8 cellular contexts compared by ENCODE assay signal in the genomic region with DNA sequence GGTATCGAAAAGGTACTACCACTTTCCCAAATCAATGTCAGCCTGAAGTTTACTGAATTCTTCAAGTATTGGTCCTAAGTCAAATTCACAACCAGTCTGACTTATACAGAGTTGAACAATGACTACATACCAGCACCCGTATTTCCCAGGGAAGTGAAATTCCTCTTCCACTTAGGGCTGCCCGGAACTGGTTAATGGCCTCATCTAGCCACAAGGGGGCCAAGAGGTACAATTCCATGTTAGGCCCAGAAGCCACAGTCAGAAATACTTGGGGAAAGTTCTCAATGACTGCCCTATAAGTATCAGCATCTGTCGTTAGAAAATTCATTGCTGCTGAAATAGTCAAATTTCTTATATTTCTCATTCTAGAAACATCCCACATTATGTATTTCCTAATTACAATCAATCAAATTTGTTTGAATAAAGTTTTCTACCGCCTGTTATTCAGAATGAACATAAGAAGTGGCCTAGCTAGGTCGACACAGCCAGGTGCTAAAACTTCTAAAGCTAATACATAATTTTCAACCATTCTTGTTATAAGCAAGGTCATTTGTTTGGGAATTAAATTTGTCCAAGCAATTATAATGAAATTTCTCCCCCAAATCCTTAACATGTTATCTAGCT. TPM values are rescaled to one million over a fixed set of nuclear protein-coding genes. Genes with fewer than 3 reads are reported as not detected.
DNase-seq lines count a peak whose midpoint lies in the region; ATAC-seq and TF ChIP-seq lines count a peak whose summit lies in the region.

No MANE protein-coding gene starts in this region.

- H2AFZ ChIP-seq in PC-3 (ENCODE audit: low read length) (no peak overlapping the region), neuronal stem cell (ENCODE audit: low read length) (no peak overlapping the region)

- H2BK15ac ChIP-seq in neuronal stem cell (ENCODE audit: low read length), result no peak overlapping the region

- no CpG with 5 or more reads among the region's 6 CpGs for WGBS in neuronal stem cell (ENCODE audit: extremely low coverage in 2 of 2, insufficient read length in 2 of 2, insufficient replicate concordance in 1 of 2), 2 donors

- H3K14ac ChIP-seq in neuronal stem cell (ENCODE audit: low read length), result no peak overlapping the region

- H3K9ac ChIP-seq in PC-3 (ENCODE audit: low read length) (no peak overlapping the region), neuronal stem cell (ENCODE audit: low read depth, low read length, poor library complexity) (no peak overlapping the region)

- no peaks in the 10 kb centered on the region for H3K36me3 ChIP-seq in PC-3 (ENCODE audit: low read depth, low read length)
- H3K36me3 ChIP-seq in neuronal stem cell (replicated peaks in 1 of 2; ENCODE audit: control insufficient read depth in 2 of 2, insufficient read depth in 2 of 2, low read length in 2 of 2), result no peaks in the 10 kb centered on the region

- H3K23ac ChIP-seq in neuronal stem cell (ENCODE audit: low read depth, low read length, poor library complexity), result no peak overlapping the region

- no TSS peak for BruUV-seq in PC-3 (replicated peaks; lab: Mats Ljungman, UMichigan)

- H3K9me3 ChIP-seq in PC-3 (ENCODE audit: low read length) (no peaks in the 10 kb centered on the region), neuronal stem cell (replicated peaks in 1 of 2; ENCODE audit: control insufficient read depth in 2 of 2, insufficient read depth in 1 of 2, low read depth in 1 of 2, low read length in 2 of 2) (peaks cover 0 to 3% of the 10 kb centered on the region in 2 donors)

- H3K4me1 ChIP-seq in PC-3 (ENCODE audit: insufficient read depth, low read length), result peaks cover 5% of the 10 kb centered on the region; the same call in 1 of the 2 replicates
- peaks cover 0 to 2% of the 10 kb centered on the region in 2 donors for H3K4me1 ChIP-seq in neuronal stem cell (ENCODE audit: control insufficient read depth in 2 of 2, insufficient read depth in 1 of 2, low read depth in 1 of 2, low read length in 2 of 2)

- H3K4me3 ChIP-seq in PC-3 (ENCODE audit: low read length) (no peak overlapping the region), epithelial cell of proximal tubule (ENCODE audit: low read depth, low read length) (no peak overlapping the region), neuronal stem cell (ENCODE audit: low read length in 2 of 2) (no peak overlapping the region)

- CTCF ChIA-PET in PC-3 (lab: Charles Lee), result no interaction called here

- no peak overlapping the region for H4K8ac ChIP-seq in neuronal stem cell (ENCODE audit: low read depth, low read length)

- TF ChIP-seq CTCF in PC-3 (conservative IDR thresholded peaks at IDR 0.05; ENCODE audit: low read depth, low read length) (peak; percentile 76), epithelial cell of proximal tubule (conservative IDR thresholded peaks at IDR 0.05; ENCODE audit: low read depth, low read length) (peak; percentile 90)

- H2BK12ac ChIP-seq in neuronal stem cell (ENCODE audit: low read length), result no peak overlapping the region

- no peak overlapping the region for H3K18ac ChIP-seq in neuronal stem cell (ENCODE audit: low read length)

- H4K20me1 ChIP-seq in PC-3 (ENCODE audit: low read length), result no peaks in the 10 kb centered on the region

- H2BK120ac ChIP-seq in neuronal stem cell (ENCODE audit: low read depth, low read length), result no peak overlapping the region

- POLR2A ChIA-PET in PC-3 (lab: Charles Lee; ENCODE audit: unreplicated experiment), result no interaction called here

- H3K79me2 ChIP-seq in PC-3 (ENCODE audit: low read length), result no peaks in the 10 kb centered on the region

- H3K27ac ChIP-seq in PC-3 (ENCODE audit: low read length) (no peak overlapping the region), neuronal stem cell (replicated peaks; ENCODE audit: low read length) (no peak overlapping the region)

- no peak overlapping the region for H3K4ac ChIP-seq in neuronal stem cell (ENCODE audit: low read length)

- H3K9me2 ChIP-seq in PC-3 (replicated peaks; ENCODE audit: low read length), result no peaks in the 10 kb centered on the region

- ATAC-seq in HG02610 (IDR thresholded peaks at IDR 0.05; ENCODE audit: unreplicated experiment) (peak; percentile 52), PC-3 (no peak), GM21515 (IDR thresholded peaks at IDR 0.05; ENCODE audit: unreplicated experiment) (no peak), HG02623 (IDR thresholded peaks at IDR 0.05; ENCODE audit: unreplicated experiment) (no peak)

- H3K27me3 ChIP-seq in PC-3 (ENCODE audit: low read length), result no peaks in the 10 kb centered on the region
- H3K27me3 ChIP-seq in neuronal stem cell (ENCODE audit: control insufficient read depth in 3 of 3, insufficient read depth in 3 of 3, low read depth in 1 of 3, low read length in 3 of 3), result no peaks in the 10 kb centered on the region

- no peak overlapping the region for H2AK5ac ChIP-seq in neuronal stem cell (ENCODE audit: low read depth, low read length)

- intact Hi-C loops in PC-3 (cut with micrococcal nuclease), result loop anchor here (5.0 to 10.0 kb wide), 7 partner anchors 148 to 1630 kb away; no protein-coding TSS in a partner anchor

- peak; percentile 70 for DNase-seq in DMS53 treated with DMSO at 0.1 percent for 48 hours (lab: John Stamatoyannopoulos, UW; ENCODE audit: unreplicated experiment)
- peak; percentile 65 for DNase-seq in PC-3
- no peak for DNase-seq in epithelial cell of proximal tubule (ENCODE audit: low read depth)
- peak; percentile 40 for DNase-seq in neuronal stem cell (ENCODE audit: low spot score)
- no peak for DNase-seq in NCI-H187 treated with DMSO at 0.1 percent for 48 hours (lab: John Stamatoyannopoulos, UW)

- no peaks in the 10 kb centered on the region for H3F3A ChIP-seq in PC-3 (ENCODE audit: low read length, unreplicated experiment)

- no peak overlapping the region for H4K91ac ChIP-seq in neuronal stem cell (ENCODE audit: low read depth, low read length, poor library complexity)

- no peaks in the 10 kb centered on the region for H3K79me1 ChIP-seq in neuronal stem cell (ENCODE audit: low read depth, low read length)

- H2BK5ac ChIP-seq in neuronal stem cell (ENCODE audit: low read length), result no peak overlapping the region

- H3K4me2 ChIP-seq in PC-3 (ENCODE audit: low read length) (no peak overlapping the region), neuronal stem cell (ENCODE audit: insufficient read depth, low read length, poor library complexity, severe bottlenecking) (no peak overlapping the region)

RNA-seq across cellular contexts. Expression of a gene that starts 5.6 kb away (rescaled TPM):
- total RNA-seq in PC-3 (2014; rRNA removed) (1.8 and 1.9 TPM in 2 replicates), epithelial cell of proximal tubule (1.9 and 3.0 TPM in 2 replicates)
- 6.7 TPM for polyA plus RNA-seq in neuronal stem cell (2013, experiment 1 of 2)
- polyA plus RNA-seq in neuronal stem cell (2013, experiment 2 of 2), result 6.9 TPM

Comparison
In these comparisons a context has a peak if more than half of its experiments do, and no peak if none do; other contexts are left out.
1. DNase-seq: peak in DMS53 treated with DMSO at 0.1 percent for 48 hours (single experiment), PC-3 (single experiment) and neuronal stem cell (single experiment); none in epithelial cell of proximal tubule (single experiment) and NCI-H187 treated with DMSO at 0.1 percent for 48 hours (single experiment).